8 cellular contexts compared by ENCODE assay signal in genomic region chr9:137000177-137000930, GRCh38. TPM values are rescaled to one million over a fixed set of nuclear protein-coding genes. Genes with fewer than 3 reads are reported as not detected.
A peak's percentile ranks its signal among the peaks of the same experiment; 100 is the strongest.
DNase-seq lines count a peak whose midpoint lies in the region; ATAC-seq, FAIRE-seq and TF ChIP-seq lines count a peak whose summit lies in the region.

No MANE protein-coding gene starts in this region.

- no peak for TF ChIP-seq RAD21 in K562 (CRISPR knock-in tag; conservative IDR thresholded peaks at IDR 0.05 in 1 of 2, IDR thresholded peaks at IDR 0.05 in 1 of 2)

- in situ Hi-C loops in KBM-7 (cut with MboI; ENCODE audit: low pct_unique_long_range_greater_than_20kb, low sequenced_read_pairs) (no loop called here), K562 (cut with MboI) (no loop called here)

- peaks cover 3 to 22% of the 10 kb centered on the region in 2 donors for H3K27me3 Mint-ChIP-seq in stimulated activated naive B cell treated with anti-CD40 and anti-IgM and Interleukin-4, amounts not matched to agents 10 μg/mL and 1 μg/mL and 100 μg/mL, for 72 hours

- no peak for TF ChIP-seq CTCF in K562 (IDR thresholded peaks at IDR 0.05 in 2 of 3, conservative IDR thresholded peaks at IDR 0.05 in 1 of 3; ENCODE audit: insufficient read depth in 2 of 3, low read depth in 1 of 3, low read length in 3 of 3)
- no peak for TF ChIP-seq CTCF in vagina (IDR thresholded peaks at IDR 0.05)

- peaks cover 1% of the 10 kb centered on the region; the same call in 1 of the 3 replicates for H3K36me3 ChIP-seq in K562 (ENCODE audit: control insufficient read depth, insufficient read depth, low read length)
- no peaks in the 10 kb centered on the region for H3K36me3 ChIP-seq in vagina

- peaks cover 29 to 49% of the 10 kb centered on the region in 2 donors for H3K4me1 Mint-ChIP-seq in stimulated activated naive B cell treated with anti-CD40 and anti-IgM and Interleukin-4, amounts not matched to agents 10 μg/mL and 1 μg/mL and 100 μg/mL, for 72 hours

- H3K9me1 ChIP-seq in K562 (ENCODE audit: control insufficient read depth, insufficient read depth, low read length), result no peaks in the 10 kb centered on the region

- H2AFZ ChIP-seq in K562 (ENCODE audit: low read depth, low read length), result peak overlapping the region; percentile 70; the same call in 1 of the 2 replicates

- no TSS peak for BruUV-seq in K562 (replicated peaks; lab: Mats Ljungman, UMichigan)

- WGBS in K562 (ENCODE audit: insufficient coverage, low coverage, missing lambda C conversion rate), result 30% methylated on average over 8 of the region's 10 CpGs

- ATAC-seq in GM19467 (IDR thresholded peaks at IDR 0.05; ENCODE audit: unreplicated experiment) (peak; percentile 72), K562 (no peak)
- peak; percentile 80 to 86 for ATAC-seq in stimulated activated naive B cell treated with anti-CD40 and anti-IgM and Interleukin-4, amounts not matched to agents 10 μg/mL and 1 μg/mL and 100 μg/mL, for 72 hours (replicated peaks)

- peak overlapping the region; percentile 15 to 44 for H3K4me3 Mint-ChIP-seq in stimulated activated naive B cell treated with anti-CD40 and anti-IgM and Interleukin-4, amounts not matched to agents 10 μg/mL and 1 μg/mL and 100 μg/mL, for 72 hours

- H3K36me3 Mint-ChIP-seq in stimulated activated naive B cell treated with anti-CD40 and anti-IgM and Interleukin-4, amounts not matched to agents 10 μg/mL and 1 μg/mL and 100 μg/mL, for 72 hours, result peaks cover 0 to 3% of the 10 kb centered on the region in 2 donors

- no peak for TF ChIP-seq POLR2A in K562 (conservative IDR thresholded peaks at IDR 0.05)
- TF ChIP-seq POLR2A in vagina (IDR thresholded peaks at IDR 0.05), result no peak

- TF ChIP-seq EP300 in K562 (IDR thresholded peaks at IDR 0.05; ENCODE audit: low read length), result no peak

- peak; percentile 57 for FAIRE-seq in K562 (lab: Jason Lieb, UNC)
- FAIRE-seq in HTR-8/SVneo (lab: Jason Lieb, UNC), result no peak

- 0 out of 2 replicates have a peak, but pooled peaks cover 1% of the 10 kb centered on the region for H3K9me3 ChIP-seq in K562 (replicated peaks; ENCODE audit: control insufficient read depth, insufficient read depth, low read depth, low read length)
- no peaks in the 10 kb centered on the region for H3K9me3 ChIP-seq in vagina

- H3K9ac ChIP-seq in K562 (ENCODE audit: insufficient read depth in 1 of 2, low read depth in 2 of 2, low read length in 2 of 2), result peak overlapping the region in 1 of 2 experiments; percentile 40; a peak in 1 of 4 replicates

- no peaks in the 10 kb centered on the region for H4K20me1 ChIP-seq in K562 (replicated peaks; ENCODE audit: control insufficient read depth, insufficient read depth, low read length)

- H3K27ac Mint-ChIP-seq in stimulated activated naive B cell treated with anti-CD40 and anti-IgM and Interleukin-4, amounts not matched to agents 10 μg/mL and 1 μg/mL and 100 μg/mL, for 72 hours, result peak overlapping the region; percentile 83

- CTCF ChIA-PET in K562 (lab: Yijun Ruan, JAX; ENCODE audit: low intra/inter-chr PET ratio), result no interaction called here

- H3K27ac ChIP-seq in K562 (ENCODE audit: extremely low read depth, low read depth, low read length), result no peak overlapping the region
- no peak overlapping the region for H3K27ac ChIP-seq in vagina

- no peaks in the 10 kb centered on the region for H3K79me2 ChIP-seq in K562 (ENCODE audit: control insufficient read depth, insufficient read depth, low read length)

- POLR2A ChIA-PET in K562 (lab: Yijun Ruan, JAX), result interaction anchor here (0.7 to 1.3 kb wide), 2 partner anchors 8 to 38 kb away, joined by 3 to 5 read pairs; partner anchors contain the start of gene PAXX

- H3K4me1 ChIP-seq in K562 (replicated peaks in 1 of 2; ENCODE audit: control insufficient read depth in 2 of 2, insufficient read depth in 2 of 2, low read length in 2 of 2) (peaks cover 22 to 39% of the 10 kb centered on the region in 2 experiments; a peak in 4 of 5 replicates), vagina (peaks cover 21% of the 10 kb centered on the region)

- H3K4me3 ChIP-seq in K562 (no peak overlapping the region), vagina (no peak overlapping the region)

- peak; percentile 26 for DNase-seq in GDM1 (lab: John Stamatoyannopoulos, UW)
- peak; percentile 53 for DNase-seq in KBM-7
- DNase-seq in K562 (ENCODE audit: extremely low read depth in 1 of 4, low spot score in 3 of 4), result no peak
- DNase-seq in stimulated activated naive B cell treated with anti-CD40 and anti-IgM and Interleukin-4, amounts not matched to agents 10 μg/mL and 1 μg/mL and 100 μg/mL, for 72 hours, result no peak
- no peak for DNase-seq in HTR-8/SVneo (ENCODE audit: insufficient read length, low spot score)
- no peak for DNase-seq in NCI-H187 treated with DMSO at 0.1 percent for 48 hours (lab: John Stamatoyannopoulos, UW)
- DNase-seq in vagina (ENCODE audit: extremely low spot score in 2 of 2), result no peak

- H3K27me3 ChIP-seq in K562 (ENCODE audit: control insufficient read depth in 2 of 2, insufficient read depth in 2 of 2, low read length in 2 of 2), result no peaks in the 10 kb centered on the region
- H3K27me3 ChIP-seq in vagina, result no peaks in the 10 kb centered on the region

- intact Hi-C loops in K562 (cut with micrococcal nuclease), result no loop called here
- intact Hi-C loops in vagina (cut with DNase I), result no loop called here

- peaks cover 4 to 5% of the 10 kb centered on the region in 2 donors for H3K9me3 Mint-ChIP-seq in stimulated activated naive B cell treated with anti-CD40 and anti-IgM and Interleukin-4, amounts not matched to agents 10 μg/mL and 1 μg/mL and 100 μg/mL, for 72 hours

- H3K4me2 ChIP-seq in K562 (ENCODE audit: insufficient read depth, low read length), result no peak overlapping the region

RNA-seq across cellular contexts. Expression of gene CLIC3, which starts 4.0 kb away (rescaled TPM):
- not detected in 2 replicates for total RNA-seq in K562 (2011; cell fraction: chromatin; rRNA removed; ENCODE audit: low replicate concordance)
- not detected in 2 replicates for total RNA-seq in K562 (2011; cell fraction: nucleolus; rRNA removed)
- not detected in 2 replicates for total RNA-seq in K562 (2011; cell fraction: nucleoplasm; rRNA removed)
- not detected in 2 replicates for total RNA-seq in K562 (2014; rRNA removed)
- total RNA-seq in K562 (2014; rRNA removed; fragmentation: Illumina TruSeq; extraction: Trizol), result not detected in 2 replicates
- not detected in 2 replicates for total RNA-seq in K562 (2015; rRNA removed; fragmentation: Illumina TruSeq; extraction: Trizol)
- total RNA-seq in K562 (2021), result 0.18 and 0.29 TPM in 2 replicates
- 0.07 TPM in 1 of 2 replicates, not detected in the other for polyA plus RNA-seq in K562 (2011; rRNA removed)
- polyA plus RNA-seq in K562 (2011; cell fraction: cytosol; rRNA removed), result 0.22 and 1.1 TPM in 2 replicates
- 0.34 and 0.65 TPM in 2 replicates for polyA plus RNA-seq in K562 (2011; cell fraction: nucleus; rRNA removed)
- polyA plus RNA-seq in K562 (2012), result 0.58 and 0.59 TPM in 2 replicates
- not detected in 2 replicates for polyA plus RNA-seq in K562 (2014; fragmentation: Illumina TruSeq; extraction: Trizol)
- polyA plus RNA-seq in K562 (2014; fragmentation: Nextera tagmentation; extraction: Ambion mirVana), result not detected
- 0.27 TPM in 1 of 2 replicates, not detected in the other for polyA plus RNA-seq in K562 (2014; rRNA removed)
- polyA minus RNA-seq in K562 (2011; rRNA and poly(A)+ RNA removed), result not detected in 2 replicates
- not detected in 2 replicates for polyA minus RNA-seq in K562 (2011; cell fraction: cytosol; rRNA and poly(A)+ RNA removed)
- polyA minus RNA-seq in K562 (2011; cell fraction: nucleus; rRNA and poly(A)+ RNA removed), result 0.27 and 0.44 TPM in 2 replicates
- total RNA-seq in vagina, result 23.6 TPM

RNA-seq across cellular contexts. Expression of gene PAXX, which starts 8.1 kb away (rescaled TPM):
- 38.8 and 156 TPM in 2 replicates for total RNA-seq in K562 (2011; cell fraction: chromatin; rRNA removed; ENCODE audit: low replicate concordance)
- 232 and 251 TPM in 2 replicates for total RNA-seq in K562 (2011; cell fraction: nucleolus; rRNA removed)
- total RNA-seq in K562 (2011; cell fraction: nucleoplasm; rRNA removed), result 92.5 and 109 TPM in 2 replicates
- total RNA-seq in K562 (2014; rRNA removed) (147 and 175 TPM in 2 replicates), K562 (2014; rRNA removed; fragmentation: Illumina TruSeq; extraction: Trizol) (13.6 and 20.4 TPM in 2 replicates), K562 (2015; rRNA removed; fragmentation: Illumina TruSeq; extraction: Trizol) (59.9 and 63.7 TPM in 2 replicates), K562 (2021) (136 and 140 TPM in 2 replicates), vagina (62.9 TPM)
- polyA plus RNA-seq in K562 (2011; rRNA removed) (38.5 and 41.3 TPM in 2 replicates), K562 (2014; fragmentation: Illumina TruSeq; extraction: Trizol) (23.3 and 45.8 TPM in 2 replicates), K562 (2014; fragmentation: Nextera tagmentation; extraction: Ambion mirVana) (1 to 10 TPM; 1.2 to 6.2 TPM), K562 (2014; rRNA removed) (175 and 182 TPM in 2 replicates)
- polyA plus RNA-seq in K562 (2011; cell fraction: cytosol; rRNA removed), result 53.8 and 128 TPM in 2 replicates
- polyA plus RNA-seq in K562 (2011; cell fraction: nucleus; rRNA removed), result 400 and 559 TPM in 2 replicates
- polyA plus RNA-seq in K562 (2012), result 69.4 and 95.1 TPM in 2 replicates
- 1.6 and 3.6 TPM in 2 replicates for polyA minus RNA-seq in K562 (2011; rRNA and poly(A)+ RNA removed)
- polyA minus RNA-seq in K562 (2011; cell fraction: cytosol; rRNA and poly(A)+ RNA removed), result 13.8 and 14.0 TPM in 2 replicates
- 57.6 and 59.5 TPM in 2 replicates for polyA minus RNA-seq in K562 (2011; cell fraction: nucleus; rRNA and poly(A)+ RNA removed)

RNA-seq across cellular contexts. Expression of gene LCNL1, which starts 17.6 kb away (rescaled TPM):
- 3.1 and 3.4 TPM in 2 replicates for total RNA-seq in K562 (2011; cell fraction: chromatin; rRNA removed; ENCODE audit: low replicate concordance)
- 1.2 and 1.7 TPM in 2 replicates for total RNA-seq in K562 (2011; cell fraction: nucleolus; rRNA removed)
- total RNA-seq in K562 (2011; cell fraction: nucleoplasm; rRNA removed), result 3.5 and 4.7 TPM in 2 replicates
- total RNA-seq in K562 (2014; rRNA removed) (0.08 TPM in 1 of 2 replicates, not detected in the other), K562 (2014; rRNA removed; fragmentation: Illumina TruSeq; extraction: Trizol) (0.04 and 0.10 TPM in 2 replicates), K562 (2015; rRNA removed; fragmentation: Illumina TruSeq; extraction: Trizol) (not detected in 2 replicates), K562 (2021) (0.11 and 0.16 TPM in 2 replicates), vagina (2.0 TPM)
- polyA plus RNA-seq in K562 (2011; rRNA removed) (0.04 and 0.14 TPM in 2 replicates), K562 (2014; fragmentation: Illumina TruSeq; extraction: Trizol) (0.04 TPM in 1 of 2 replicates, not detected in the other), K562 (2014; fragmentation: Nextera tagmentation; extraction: Ambion mirVana) (not detected), K562 (2014; rRNA removed) (0.11 and 0.12 TPM in 2 replicates)
- 0.21 TPM in 1 of 2 replicates, not detected in the other for polyA plus RNA-seq in K562 (2011; cell fraction: cytosol; rRNA removed)
- 2.1 and 4.2 TPM in 2 replicates for polyA plus RNA-seq in K562 (2011; cell fraction: nucleus; rRNA removed)
- 0.30 and 0.53 TPM in 2 replicates for polyA plus RNA-seq in K562 (2012)
- 0.27 and 0.81 TPM in 2 replicates for polyA minus RNA-seq in K562 (2011; rRNA and poly(A)+ RNA removed)
- not detected in 2 replicates for polyA minus RNA-seq in K562 (2011; cell fraction: cytosol; rRNA and poly(A)+ RNA removed)
- polyA minus RNA-seq in K562 (2011; cell fraction: nucleus; rRNA and poly(A)+ RNA removed), result 1.3 and 2.4 TPM in 2 replicates

RNA-seq across cellular contexts. Expression of gene PTGDS, which starts 23.1 kb away (rescaled TPM):
- 1.9 and 6.7 TPM in 2 replicates for total RNA-seq in K562 (2011; cell fraction: chromatin; rRNA removed; ENCODE audit: low replicate concordance)
- 6.7 and 8.8 TPM in 2 replicates for total RNA-seq in K562 (2011; cell fraction: nucleolus; rRNA removed)
- 4.5 and 5.2 TPM in 2 replicates for total RNA-seq in K562 (2011; cell fraction: nucleoplasm; rRNA removed)
- total RNA-seq in K562 (2014; rRNA removed) (5.2 and 7.4 TPM in 2 replicates), K562 (2014; rRNA removed; fragmentation: Illumina TruSeq; extraction: Trizol) (0.65 TPM in 1 of 2 replicates, not detected in the other), K562 (2015; rRNA removed; fragmentation: Illumina TruSeq; extraction: Trizol) (2.0 and 2.9 TPM in 2 replicates), K562 (2021) (4.6 and 4.7 TPM in 2 replicates), vagina (301 TPM)
- polyA plus RNA-seq in K562 (2011; rRNA removed) (2.6 and 4.4 TPM in 2 replicates), K562 (2014; fragmentation: Illumina TruSeq; extraction: Trizol) (1.2 and 2.7 TPM in 2 replicates), K562 (2014; fragmentation: Nextera tagmentation; extraction: Ambion mirVana) (under 1 TPM; 0.46 to 0.55 TPM), K562 (2014; rRNA removed) (7.0 and 7.1 TPM in 2 replicates)
- polyA plus RNA-seq in K562 (2011; cell fraction: cytosol; rRNA removed), result 5.3 and 10.5 TPM in 2 replicates
- 23.2 and 26.0 TPM in 2 replicates for polyA plus RNA-seq in K562 (2011; cell fraction: nucleus; rRNA removed)
- 8.5 and 12.1 TPM in 2 replicates for polyA plus RNA-seq in K562 (2012)
- polyA minus RNA-seq in K562 (2011; rRNA and poly(A)+ RNA removed), result 0.51 TPM in 1 of 2 replicates, not detected in the other
- 1.8 and 3.4 TPM in 2 replicates for polyA minus RNA-seq in K562 (2011; cell fraction: cytosol; rRNA and poly(A)+ RNA removed)
- polyA minus RNA-seq in K562 (2011; cell fraction: nucleus; rRNA and poly(A)+ RNA removed), result 5.7 and 10.0 TPM in 2 replicates

RNA-seq across cellular contexts. Expression of gene ABCA2, which starts 27.7 kb away (rescaled TPM):
- total RNA-seq in K562 (2011; cell fraction: chromatin; rRNA removed; ENCODE audit: low replicate concordance), result 47.9 and 167 TPM in 2 replicates
- total RNA-seq in K562 (2011; cell fraction: nucleolus; rRNA removed), result 116 and 131 TPM in 2 replicates
- 56.3 and 68.3 TPM in 2 replicates for total RNA-seq in K562 (2011; cell fraction: nucleoplasm; rRNA removed)
- 4.6 and 5.5 TPM in 2 replicates for total RNA-seq in K562 (2014; rRNA removed)
- 0.69 and 0.99 TPM in 2 replicates for total RNA-seq in K562 (2014; rRNA removed; fragmentation: Illumina TruSeq; extraction: Trizol)
- total RNA-seq in K562 (2015; rRNA removed; fragmentation: Illumina TruSeq; extraction: Trizol), result 1.6 and 2.9 TPM in 2 replicates
- total RNA-seq in K562 (2021), result 12.1 and 14.9 TPM in 2 replicates
- 12.1 and 24.4 TPM in 2 replicates for polyA plus RNA-seq in K562 (2011; rRNA removed)
- 19.7 and 23.3 TPM in 2 replicates for polyA plus RNA-seq in K562 (2011; cell fraction: cytosol; rRNA removed)
- 253 and 318 TPM in 2 replicates for polyA plus RNA-seq in K562 (2011; cell fraction: nucleus; rRNA removed)
- 13.8 and 24.2 TPM in 2 replicates for polyA plus RNA-seq in K562 (2012)
- 6.1 and 9.9 TPM in 2 replicates for polyA plus RNA-seq in K562 (2014; fragmentation: Illumina TruSeq; extraction: Trizol)
- polyA plus RNA-seq in K562 (2014; fragmentation: Nextera tagmentation; extraction: Ambion mirVana), result not detected
- polyA plus RNA-seq in K562 (2014; rRNA removed), result 16.2 and 16.3 TPM in 2 replicates
- polyA minus RNA-seq in K562 (2011; rRNA and poly(A)+ RNA removed), result 6.6 and 8.6 TPM in 2 replicates
- polyA minus RNA-seq in K562 (2011; cell fraction: cytosol; rRNA and poly(A)+ RNA removed), result 13.4 and 28.5 TPM in 2 replicates
- 43.2 and 52.5 TPM in 2 replicates for polyA minus RNA-seq in K562 (2011; cell fraction: nucleus; rRNA and poly(A)+ RNA removed)
- total RNA-seq in vagina, result 44.0 TPM

Comparison
In these comparisons a context has a peak if more than half of its experiments do, and no peak if none do; other contexts are left out.
1. DNase-seq: peak in GDM1 (single experiment) and KBM-7 (single experiment); none in K562 (0 of 4), stimulated activated naive B cell treated with anti-CD40 and anti-IgM and Interleukin-4, amounts not matched to agents 10 μg/mL and 1 μg/mL and 100 μg/mL, for 72 hours (single experiment), HTR-8/SVneo (single experiment), NCI-H187 treated with DMSO at 0.1 percent for 48 hours (single experiment) and vagina (0 of 2).
2. RNA of gene CLIC3, which starts 4.0 kb away (total RNA-seq): 23.6 TPM in vagina (single experiment); 0.18 to 0.29 TPM in K562; every median in the first group is over 10 times any median in the second.